Comparison of ENCODE assay signal across 1 cellular context in genomic region chr11:93529707-93530467, GRCh38.
TF ChIP-seq lines count a peak whose summit lies in the region.

No MANE protein-coding gene starts in this region.

TF ChIP-seq in HepG2, 621 proteins besides CTCF, POLR2A, EP300 and RAD21 (continued from another document and continues in another):
- no peak for TF ChIP-seq HOXD1 (CRISPR knock-in tag; IDR thresholded peaks at IDR 0.05)
- TF ChIP-seq ZNF644 (CRISPR knock-in tag; IDR thresholded peaks at IDR 0.05; ENCODE audit: low read depth) = 0 out of 2 replicates have a peak, but pooled peaks have one; percentile 5
- no peak for TF ChIP-seq ZNF660 (CRISPR knock-in tag; IDR thresholded peaks at IDR 0.05; ENCODE audit: borderline replicate concordance, low read depth)
- no peak for TF ChIP-seq KDM2A (CRISPR knock-in tag; IDR thresholded peaks at IDR 0.05; ENCODE audit: borderline replicate concordance, low read depth)
- no peak; the same call in 1 of the 2 replicates for TF ChIP-seq ZNF749 (CRISPR knock-in tag; IDR thresholded peaks at IDR 0.05; ENCODE audit: borderline replicate concordance)
- peak; percentile 97 for TF ChIP-seq ZBTB7B (CRISPR knock-in tag; IDR thresholded peaks at IDR 0.05)
- no peak for TF ChIP-seq SOX6 (IDR thresholded peaks at IDR 0.05)
- TF ChIP-seq SOX6 (CRISPR knock-in tag; IDR thresholded peaks at IDR 0.05) = peak; percentile 58
- no peak for TF ChIP-seq DZIP1 (CRISPR knock-in tag; IDR thresholded peaks at IDR 0.05)
- no peak for TF ChIP-seq ATM (IDR thresholded peaks at IDR 0.05; ENCODE audit: borderline replicate concordance)
- no peak for TF ChIP-seq ZNF878 (CRISPR knock-in tag; IDR thresholded peaks at IDR 0.05)
- no peak for TF ChIP-seq PRMT3 (CRISPR knock-in tag; IDR thresholded peaks at IDR 0.05; ENCODE audit: borderline replicate concordance, low read depth)
- TF ChIP-seq MAX (IDR thresholded peaks at IDR 0.05) = peak; percentile 23; the same call in 1 of the 2 replicates
- no peak for TF ChIP-seq HOXA9 (CRISPR knock-in tag; IDR thresholded peaks at IDR 0.05; ENCODE audit: borderline replicate concordance)
- peak; percentile 11; the same call in 1 of the 2 replicates for TF ChIP-seq POGZ (CRISPR knock-in tag; IDR thresholded peaks at IDR 0.05)
- TF ChIP-seq ZNF34 (CRISPR knock-in tag; IDR thresholded peaks at IDR 0.05; ENCODE audit: borderline replicate concordance) = 0 out of 2 replicates have a peak, but pooled peaks have one; percentile 48
- TF ChIP-seq ZNF558 (CRISPR knock-in tag; IDR thresholded peaks at IDR 0.05; ENCODE audit: borderline replicate concordance) = no peak
- TF ChIP-seq MLX (CRISPR knock-in tag; IDR thresholded peaks at IDR 0.05) = no peak
- peak; percentile 37; the same call in 1 of the 2 replicates for TF ChIP-seq CREM (IDR thresholded peaks at IDR 0.05)
- no peak for TF ChIP-seq CREM (CRISPR knock-in tag; IDR thresholded peaks at IDR 0.05)
- TF ChIP-seq BHLHE40 (IDR thresholded peaks at IDR 0.05; ENCODE audit: low read length) = peak; percentile 53; the same call in 1 of the 2 replicates
- peak; percentile 17; the same call in 1 of the 2 replicates for TF ChIP-seq FOXA3 (CRISPR knock-in tag; IDR thresholded peaks at IDR 0.05)
- no peak for TF ChIP-seq PHF5A (CRISPR knock-in tag; IDR thresholded peaks at IDR 0.05; ENCODE audit: low read depth, unreplicated experiment)
- 0 out of 2 replicates have a peak, but pooled peaks have one; percentile 68 for TF ChIP-seq ZNF691 (CRISPR knock-in tag; IDR thresholded peaks at IDR 0.05; ENCODE audit: borderline replicate concordance, low read depth)
- TF ChIP-seq ZBTB20 (CRISPR knock-in tag; IDR thresholded peaks at IDR 0.05; ENCODE audit: borderline replicate concordance, low read depth) = 0 out of 2 replicates have a peak, but pooled peaks have one; percentile 16
- no peak for TF ChIP-seq MEF2D (CRISPR knock-in tag; IDR thresholded peaks at IDR 0.05)
- peak; percentile 59; the same call in 1 of the 2 replicates for TF ChIP-seq AHDC1 (CRISPR knock-in tag; IDR thresholded peaks at IDR 0.05; ENCODE audit: borderline replicate concordance)
- TF ChIP-seq KDM3A (CRISPR knock-in tag; IDR thresholded peaks at IDR 0.05; ENCODE audit: low read depth) = no peak
- TF ChIP-seq REST (IDR thresholded peaks at IDR 0.05; ENCODE audit: borderline replicate concordance in 1 of 2, low read depth in 1 of 2, low read length in 2 of 2) = no peak
- no peak for TF ChIP-seq ARNTL (CRISPR knock-in tag; IDR thresholded peaks at IDR 0.05)
- TF ChIP-seq ZNF556 (CRISPR knock-in tag; IDR thresholded peaks at IDR 0.05; ENCODE audit: borderline replicate concordance) = peak; percentile 83
- TF ChIP-seq ZNF772 (CRISPR knock-in tag; IDR thresholded peaks at IDR 0.05) = peak; percentile 53; the same call in 1 of the 2 replicates
- no peak for TF ChIP-seq ZNF562 (CRISPR knock-in tag; IDR thresholded peaks at IDR 0.05; ENCODE audit: borderline replicate concordance)
- peak; percentile 92; the same call in 1 of the 2 replicates for TF ChIP-seq ZNF292 (CRISPR knock-in tag; IDR thresholded peaks at IDR 0.05; ENCODE audit: borderline replicate concordance, low read depth)
- 0 out of 2 replicates have a peak, but pooled peaks have one; percentile 4 for TF ChIP-seq ZSCAN25 (CRISPR knock-in tag; IDR thresholded peaks at IDR 0.05)
- TF ChIP-seq ZNF740 (CRISPR knock-in tag; IDR thresholded peaks at IDR 0.05) = no peak
- no peak for TF ChIP-seq FOSL2 (CRISPR knock-in tag; IDR thresholded peaks at IDR 0.05)
- no peak for TF ChIP-seq STAG1 (CRISPR knock-in tag; IDR thresholded peaks at IDR 0.05)
- peak; percentile 59; the same call in 1 of the 2 replicates for TF ChIP-seq HDAC2 (CRISPR knock-in tag; IDR thresholded peaks at IDR 0.05)
- TF ChIP-seq ZNF577 (CRISPR knock-in tag; IDR thresholded peaks at IDR 0.05; ENCODE audit: borderline replicate concordance, low read depth) = no peak
- 0 out of 2 replicates have a peak, but pooled peaks have one; percentile 40 for TF ChIP-seq ZNF788 (CRISPR knock-in tag; IDR thresholded peaks at IDR 0.05; ENCODE audit: borderline replicate concordance)
- no peak for TF ChIP-seq ZNF382 (CRISPR knock-in tag; IDR thresholded peaks at IDR 0.05; ENCODE audit: borderline replicate concordance)
- TF ChIP-seq MYC (CRISPR knock-in tag; IDR thresholded peaks at IDR 0.05; ENCODE audit: borderline replicate concordance) = peak; percentile 35; the same call in 1 of the 2 replicates
- 0 out of 2 replicates have a peak, but pooled peaks have one; percentile 47 for TF ChIP-seq ZNF543 (CRISPR knock-in tag; IDR thresholded peaks at IDR 0.05)
- TF ChIP-seq MEIS1 (CRISPR knock-in tag; IDR thresholded peaks at IDR 0.05; ENCODE audit: borderline replicate concordance) = peak; percentile 33; the same call in 1 of the 2 replicates
- TF ChIP-seq ARID2 (CRISPR knock-in tag; IDR thresholded peaks at IDR 0.05; ENCODE audit: borderline replicate concordance) = no peak
- TF ChIP-seq ZNF205 (CRISPR knock-in tag; IDR thresholded peaks at IDR 0.05) = 0 out of 2 replicates have a peak, but pooled peaks have one; percentile 16
- no peak for TF ChIP-seq KDM4B (CRISPR knock-in tag; IDR thresholded peaks at IDR 0.05)
- peak; percentile 64; the same call in 1 of the 2 replicates for TF ChIP-seq CBFB (CRISPR knock-in tag; IDR thresholded peaks at IDR 0.05)
- TF ChIP-seq TRAFD1 (CRISPR knock-in tag; IDR thresholded peaks at IDR 0.05; ENCODE audit: borderline replicate concordance) = no peak
- TF ChIP-seq TP53 (CRISPR knock-in tag; conservative IDR thresholded peaks at IDR 0.05) = no peak
- peak; percentile 48; the same call in 1 of the 2 replicates for TF ChIP-seq PITX1 (CRISPR knock-in tag; IDR thresholded peaks at IDR 0.05)
- no peak for TF ChIP-seq KDM6A (CRISPR knock-in tag; IDR thresholded peaks at IDR 0.05; ENCODE audit: low read depth)
